Comparison of ENCODE assay signal across 8 cellular contexts in the genomic region with DNA sequence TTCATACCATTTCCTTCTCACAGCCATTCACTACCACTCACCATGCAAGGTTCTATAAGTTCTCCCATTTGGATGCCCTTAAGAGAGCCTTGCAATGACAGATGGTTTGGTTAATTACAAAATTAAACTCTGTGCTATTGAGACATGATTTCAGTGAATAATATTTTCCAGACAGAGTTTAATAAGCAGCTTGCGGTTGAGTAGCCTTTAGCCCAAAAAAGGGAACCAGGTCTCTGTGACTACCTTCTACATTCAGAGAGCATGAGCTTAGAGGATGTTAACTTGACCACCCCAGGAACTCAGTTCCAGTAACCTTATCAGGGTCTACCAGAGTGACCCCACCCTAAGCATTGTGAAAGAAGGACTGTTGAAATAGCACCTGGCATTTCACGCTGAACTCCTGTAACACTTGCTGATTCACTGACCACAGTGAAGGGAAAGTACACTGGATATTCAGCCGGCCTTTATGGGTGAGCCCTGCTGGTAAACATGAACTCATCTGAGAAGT.
A peak's percentile ranks its signal among the peaks of the same experiment; 100 is the strongest.
DNase-seq lines count a peak whose midpoint lies in the region; ATAC-seq and TF ChIP-seq lines count a peak whose summit lies in the region.

No MANE protein-coding gene starts in this region.

- DNase-seq in Calu3 (peak; percentile 82), amniotic epithelial cell (ENCODE audit: low read depth) (peak; percentile 100), pons (ENCODE audit: low spot score) (peak; percentile 24), DMS79 treated with DMSO at 0.1 percent for 48 hours (lab: John Stamatoyannopoulos, UW) (no peak)
- DNase-seq in activated CD4-positive, alpha-beta T cell treated with anti-CD3 and anti-CD28 coated beads, Interleukin-2, amount 50 U/mL, for 48 hours, result no peak
- no peak for DNase-seq in effector memory CD4-positive, alpha-beta T cell

- no peaks in the 10 kb centered on the region for H3K9me3 ChIP-seq in effector memory CD4-positive, alpha-beta T cell (ENCODE audit: control insufficient read depth, low read length)

- no TSS peak for BruUV-seq in Calu3 (replicated peaks; lab: Mats Ljungman, UMichigan)

- CTCF ChIA-PET in Calu3 (lab: Charles Lee), result interaction anchor here (0.5 to 1.0 kb wide), 4 partner anchors 10 to 277 kb away, joined by 3 to 7 read pairs (median 4); no protein-coding TSS in a partner anchor

- H3K27me3 ChIP-seq in effector memory CD4-positive, alpha-beta T cell (replicated peaks; ENCODE audit: control insufficient read depth, insufficient read depth, low read length, poor library complexity, severe bottlenecking), result no peaks in the 10 kb centered on the region

- peak overlapping the region; percentile 98 for H3K27ac Mint-ChIP-seq in Calu3 (ENCODE audit: unreplicated experiment)

- peaks cover 3% of the 10 kb centered on the region for H3K4me1 Mint-ChIP-seq in Calu3 (ENCODE audit: low read depth, unreplicated experiment)

- H3K27me3 Mint-ChIP-seq in Calu3 (ENCODE audit: unreplicated experiment), result no peaks in the 10 kb centered on the region

- no peak for TF ChIP-seq CTCF in Calu3 (IDR thresholded peaks at IDR 0.05; ENCODE audit: unreplicated experiment)

- no peak overlapping the region for H3K27ac ChIP-seq in effector memory CD4-positive, alpha-beta T cell (ENCODE audit: insufficient read depth, low read length, poor library complexity, severe bottlenecking)

- ATAC-seq in GM21367 (IDR thresholded peaks at IDR 0.05; ENCODE audit: unreplicated experiment), result peak; percentile 77
- ATAC-seq in HG03558 (IDR thresholded peaks at IDR 0.05; ENCODE audit: extremely low read depth, unreplicated experiment), result peak; percentile 80

- no peak overlapping the region for H3K4me3 ChIP-seq in effector memory CD4-positive, alpha-beta T cell (ENCODE audit: insufficient read depth, low read depth, low read length, poor library complexity, severe bottlenecking)

- no peaks in the 10 kb centered on the region for H3K9me3 Mint-ChIP-seq in Calu3 (ENCODE audit: low read depth, unreplicated experiment)

- intact Hi-C loops in Calu3 (cut with micrococcal nuclease; ENCODE audit: unreplicated experiment), result loop anchor here (1.0 to 5.0 kb wide), 3 partner anchors 8 to 214 kb away; no protein-coding TSS in a partner anchor

- H3K36me3 Mint-ChIP-seq in Calu3 (ENCODE audit: insufficient read depth, unreplicated experiment), result peaks cover 11% of the 10 kb centered on the region

- H3K4me1 ChIP-seq in effector memory CD4-positive, alpha-beta T cell (ENCODE audit: control insufficient read depth, insufficient read depth, low read length, poor library complexity, severe bottlenecking), result no peaks in the 10 kb centered on the region

- H3K4me3 Mint-ChIP-seq in Calu3 (ENCODE audit: low read depth, unreplicated experiment), result no peak overlapping the region

- no peaks in the 10 kb centered on the region for H3K36me3 ChIP-seq in effector memory CD4-positive, alpha-beta T cell (ENCODE audit: control insufficient read depth, insufficient read depth, low read length)

Comparison
In these comparisons a context has a peak if more than half of its experiments do, and no peak if none do; other contexts are left out.
1. DNase-seq: peak in Calu3 (single experiment), amniotic epithelial cell (single experiment) and pons (single experiment); none in DMS79 treated with DMSO at 0.1 percent for 48 hours (single experiment), activated CD4-positive, alpha-beta T cell treated with anti-CD3 and anti-CD28 coated beads, Interleukin-2, amount 50 U/mL, for 48 hours (0 of 2) and effector memory CD4-positive, alpha-beta T cell (0 of 3).